12 cellular contexts compared by ENCODE assay signal in genomic region chr22:39184586-39185577, GRCh38. TPM values are rescaled to one million over a fixed set of nuclear protein-coding genes. Genes with fewer than 3 reads are reported as not detected.
DNase-seq lines count a peak whose midpoint lies in the region; FAIRE-seq and TF ChIP-seq lines count a peak whose summit lies in the region.
"Had no signal": no experiment of that assay in that cellular context is flagged by ENCODE, and none has a peak within 500 bp of the region (broad histone marks: within the 10 kb centered on the region; RNA-seq: fewer than 3 reads in every experiment).

No MANE protein-coding gene starts in this region.

- no peaks in the 10 kb centered on the region for H3K36me3 ChIP-seq in neural progenitor cell
- no peaks in the 10 kb centered on the region for H3K36me3 ChIP-seq in uterus

- H3K4me3 ChIP-seq in fibroblast of villous mesenchyme (ENCODE audit: low read depth, low read length) = no peak overlapping the region
- H3K4me3 ChIP-seq in neural progenitor cell = no peak overlapping the region
- H3K4me3 ChIP-seq in uterus = no peak overlapping the region
- H3K4me3 ChIP-seq: GM12878, smooth muscle cell had no signal

- H3K27ac ChIP-seq in neural progenitor cell = no peak overlapping the region
- peak overlapping the region; percentile 42 to 55 for H3K27ac ChIP-seq in uterus

- H3K27me3 Mint-ChIP-seq in neural progenitor cell (ENCODE audit: insufficient read depth, low read depth) = peaks cover 19% of the 10 kb centered on the region

- no peak overlapping the region for H2AFZ ChIP-seq in neural progenitor cell (replicated peaks)

- H3F3A ChIP-seq in neural progenitor cell (ENCODE audit: low read depth) = peaks cover 4% of the 10 kb centered on the region

- H3K4me2 ChIP-seq in neural progenitor cell = no peak overlapping the region
- H3K4me2 ChIP-seq: smooth muscle cell had no signal

- peak; percentile 5 for DNase-seq in activated CD4-positive, CD25-positive, alpha-beta regulatory T cell treated with anti-CD3 and anti-CD28 coated beads, Interleukin-2, amount 50 U/mL, for 72 hours
- DNase-seq in activated CD4-positive, CD25-positive, alpha-beta regulatory T cell (lab: John Stamatoyannopoulos, UW) = no peak
- peak; percentile 39 for DNase-seq in fibroblast of villous mesenchyme (ENCODE audit: low read depth)
- DNase-seq in neural progenitor cell (ENCODE audit: low spot score) = no peak
- DNase-seq in uterus = no peak
- no peak for DNase-seq in GM12891 (ENCODE audit: insufficient read length, low spot score)
- no peak for DNase-seq in DMS53 (lab: John Stamatoyannopoulos, UW)
- no peak for DNase-seq in NCI-H1436 treated with DMSO at 0.1 percent for 48 hours (lab: John Stamatoyannopoulos, UW)
- DNase-seq: cerebellar nuclear complex had no signal

- H3K4me3 Mint-ChIP-seq in neural progenitor cell = peak overlapping the region; percentile 33
- H3K4me3 Mint-ChIP-seq: activated T-helper 17 cell treated with anti-CD3 and anti-CD28 coated beads, Interleukin-2, amount 50 U/mL, for 72 hours had no signal

- peak overlapping the region; percentile 95 for H3K27ac Mint-ChIP-seq in neural progenitor cell
- H3K27ac Mint-ChIP-seq: activated T-helper 17 cell treated with anti-CD3 and anti-CD28 coated beads, Interleukin-2, amount 50 U/mL, for 72 hours had no signal

- no peaks in the 10 kb centered on the region for H4K20me1 ChIP-seq in neural progenitor cell (ENCODE audit: low read depth)

- H3K9me3 Mint-ChIP-seq in neural progenitor cell = peaks cover 15% of the 10 kb centered on the region
- H3K9me3 Mint-ChIP-seq: activated T-helper 17 cell treated with anti-CD3 and anti-CD28 coated beads, Interleukin-2, amount 50 U/mL, for 72 hours had no signal

- no peaks in the 10 kb centered on the region for H3K79me2 ChIP-seq in neural progenitor cell (ENCODE audit: low read depth)

- no peak for TF ChIP-seq POLR2A in uterus (IDR thresholded peaks at IDR 0.05)
- TF ChIP-seq POLR2A in GM12891 (IDR thresholded peaks at IDR 0.05; ENCODE audit: low read depth, low read length) = no peak

- H3K4me1 Mint-ChIP-seq in neural progenitor cell = peaks cover 34% of the 10 kb centered on the region
- H3K4me1 Mint-ChIP-seq: activated T-helper 17 cell treated with anti-CD3 and anti-CD28 coated beads, Interleukin-2, amount 50 U/mL, for 72 hours had no signal

- TF ChIP-seq CTCF in fibroblast of villous mesenchyme (IDR thresholded peaks at IDR 0.05; ENCODE audit: insufficient read depth, low read depth, low read length) (no peak), neural progenitor cell (IDR thresholded peaks at IDR 0.05) (no peak), uterus (IDR thresholded peaks at IDR 0.05) (no peak)

- intact Hi-C loops in uterus (cut with DNase I; ENCODE audit: low total_unique reads) = no loop called here

- H3K9me3 ChIP-seq in neural progenitor cell (ENCODE audit: low read depth) = no peaks in the 10 kb centered on the region
- no peaks in the 10 kb centered on the region for H3K9me3 ChIP-seq in uterus

- no peak for FAIRE-seq in GM12891 (lab: Jason Lieb, UNC)
- FAIRE-seq: GM12878 had no signal

- no peaks in the 10 kb centered on the region for H3K27me3 ChIP-seq in neural progenitor cell
- no peaks in the 10 kb centered on the region for H3K27me3 ChIP-seq in uterus

- no peak overlapping the region for H3K9ac ChIP-seq in neural progenitor cell

- H3K36me3 Mint-ChIP-seq in neural progenitor cell = peaks cover 2% of the 10 kb centered on the region

- H3K4me1 ChIP-seq in neural progenitor cell = peaks cover 5% of the 10 kb centered on the region
- H3K4me1 ChIP-seq in uterus = no peaks in the 10 kb centered on the region

TF ChIP-seq in GM12891, 5 proteins besides CTCF, POLR2A, EP300 and RAD21:
- no peak for TF ChIP-seq TAF1 (IDR thresholded peaks at IDR 0.05; ENCODE audit: low read depth, low read length)
- TF ChIP-seq POLR2AphosphoS5 (IDR thresholded peaks at IDR 0.05; ENCODE audit: low read depth, low read length) = no peak

RNA-seq across cellular contexts. Expression of gene CBX7, which starts 32.4 kb away (rescaled TPM):
- 3.9 and 5.2 TPM in 2 replicates for total RNA-seq in fibroblast of villous mesenchyme
- 0.71 and 7.7 TPM in 2 replicates for total RNA-seq in neural progenitor cell (ENCODE audit: low replicate concordance)
- total RNA-seq in uterus = 100 to 1,000 TPM in 2 of 4 donors, 10 to 100 TPM in 2; 16.0 to 128 (median 102) TPM
- 10.8 TPM for polyA plus RNA-seq in GM12891 (2012; ENCODE audit: low read depth, missing spikeins)

RNA-seq across cellular contexts. Expression of gene PDGFB, which starts 59.9 kb away (rescaled TPM):
- total RNA-seq in fibroblast of villous mesenchyme = 7.7 and 11.7 TPM in 2 replicates
- total RNA-seq in neural progenitor cell (ENCODE audit: low replicate concordance) = 0.15 and 0.65 TPM in 2 replicates
- 10 to 100 TPM in 1 of 4 donors, 1 to 10 TPM in 3; 2.0 to 24.8 (median 5.6) TPM for total RNA-seq in uterus
- polyA plus RNA-seq in GM12891 (2012; ENCODE audit: low read depth, missing spikeins) = 1.1 TPM

Comparison
In these comparisons a context has a peak if more than half of its experiments do, and no peak if none do; other contexts are left out.
1. DNase-seq: peak in activated CD4-positive, CD25-positive, alpha-beta regulatory T cell treated with anti-CD3 and anti-CD28 coated beads, Interleukin-2, amount 50 U/mL, for 72 hours (single experiment) and fibroblast of villous mesenchyme (single experiment); none in activated CD4-positive, CD25-positive, alpha-beta regulatory T cell (0 of 4), neural progenitor cell (single experiment), uterus (0 of 2), GM12891 (single experiment), DMS53 (single experiment) and NCI-H1436 treated with DMSO at 0.1 percent for 48 hours (single experiment).